ENCODE assay signal across 18 cellular contexts in the genomic region with DNA sequence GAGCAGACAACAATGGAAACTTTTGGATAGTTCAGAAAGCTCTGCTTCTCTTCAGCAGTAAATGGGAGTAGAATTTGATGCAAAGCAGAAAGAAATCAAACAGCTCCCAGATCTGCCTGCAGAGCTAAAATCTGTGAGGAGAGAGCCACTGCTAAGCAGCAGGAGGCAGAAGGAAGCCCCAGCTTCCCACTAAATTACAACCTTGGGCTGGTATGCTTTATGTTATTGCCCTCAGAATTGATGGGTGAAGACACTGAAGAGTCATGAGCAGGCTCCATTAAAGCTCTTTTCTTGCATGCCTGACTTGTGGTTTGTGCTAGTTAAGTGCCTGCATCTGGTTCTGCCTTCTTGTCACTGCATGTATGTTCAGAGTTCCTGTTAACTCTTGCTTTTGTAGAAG. TPM values are rescaled to one million over a fixed set of nuclear protein-coding genes. Genes with fewer than 3 reads are reported as not detected.
DNase-seq lines count a peak whose midpoint lies in the region; ATAC-seq and TF ChIP-seq lines count a peak whose summit lies in the region.
"Had no signal": no experiment of that assay in that cellular context is flagged by ENCODE, and none has a peak within 500 bp of the region (broad histone marks: within the 10 kb centered on the region; RNA-seq: fewer than 3 reads in every experiment).

No MANE protein-coding gene starts in this region.

- no peaks in the 10 kb centered on the region for H3K27me3 ChIP-seq in GM23338 (ENCODE audit: insufficient read depth)
- H3K27me3 ChIP-seq in hepatocyte, result no peaks in the 10 kb centered on the region
- H3K27me3 ChIP-seq in sigmoid colon, result no peaks in the 10 kb centered on the region
- no peaks in the 10 kb centered on the region for H3K27me3 ChIP-seq in CD8-positive, alpha-beta memory T cell (ENCODE audit: insufficient read depth, low read length, poor library complexity, severe bottlenecking)
- H3K27me3 ChIP-seq: BE2C, SJSA1 had no signal

- peaks cover 2% of the 10 kb centered on the region for H3K27me3 Mint-ChIP-seq in GM23338 (ENCODE audit: insufficient read depth, low read depth, poor library complexity)
- H3K27me3 Mint-ChIP-seq in CD8-positive, alpha-beta memory T cell, result no peaks in the 10 kb centered on the region

- H3K79me2 ChIP-seq in GM23338 (replicated peaks; ENCODE audit: insufficient read depth) (no peaks in the 10 kb centered on the region), hepatocyte (no peaks in the 10 kb centered on the region)

- CTCF ChIA-PET in CD8-positive, alpha-beta memory T cell (lab: Charles Lee), result interaction anchor here (1.0 to 1.8 kb wide), 3 partner anchors 11 to 135 kb away, joined by 3 to 8 read pairs (median 3); no protein-coding TSS in a partner anchor

- TF ChIP-seq CTCF in GM23338 (conservative IDR thresholded peaks at IDR 0.05; ENCODE audit: low read depth in 2 of 2) (no peak), hepatocyte (IDR thresholded peaks at IDR 0.05; ENCODE audit: poor library complexity) (no peak), sigmoid colon (IDR thresholded peaks at IDR 0.05) (no peak)

- H2AFZ ChIP-seq in GM23338, result no peak overlapping the region
- no peak overlapping the region for H2AFZ ChIP-seq in hepatocyte
- H2AFZ ChIP-seq: PC-9 had no signal

- no peak for DNase-seq in GM23338 (ENCODE audit: low spot score)
- peak; percentile 87 for DNase-seq in NCI-H2227 treated with DMSO at 0.1 percent for 48 hours (lab: John Stamatoyannopoulos, UW)
- DNase-seq in hepatocyte (ENCODE audit: low spot score), result no peak
- DNase-seq in sigmoid colon, result no peak
- no peak for DNase-seq in CD8-positive, alpha-beta memory T cell
- DNase-seq in NCI-H1048 (lab: John Stamatoyannopoulos, UW), result no peak
- DNase-seq in EL, result no peak
- DNase-seq: BE2C, GF-D8, H9, NCI-H1105 treated with DMSO at 0.1 percent for 48 hours, NCI-H1694 treated with DMSO at 0.1 percent for 48 hours, NCI-H2171 treated with DMSO at 0.1 percent for 48 hours, NCI-H510A, NCI-H82 had no signal

- no peaks in the 10 kb centered on the region for H3F3A ChIP-seq in GM23338 (replicated peaks; ENCODE audit: low read depth)

- no peak overlapping the region for H3K4me3 Mint-ChIP-seq in GM23338
- no peak overlapping the region for H3K4me3 Mint-ChIP-seq in CD8-positive, alpha-beta memory T cell
- H3K4me3 Mint-ChIP-seq: H9 had no signal

- H3K9me3 ChIP-seq in hepatocyte (ENCODE audit: low read depth) (no peaks in the 10 kb centered on the region), sigmoid colon (no peaks in the 10 kb centered on the region)
- no peaks in the 10 kb centered on the region for H3K9me3 ChIP-seq in CD8-positive, alpha-beta memory T cell (ENCODE audit: low read length)
- H3K9me3 ChIP-seq: BE2C, SJSA1 had no signal

- no peaks in the 10 kb centered on the region for H3K9me3 Mint-ChIP-seq in GM23338
- H3K9me3 Mint-ChIP-seq in CD8-positive, alpha-beta memory T cell, result no peaks in the 10 kb centered on the region
- H3K9me3 Mint-ChIP-seq: H9 had no signal

- no peaks in the 10 kb centered on the region for H4K20me1 ChIP-seq in GM23338 (replicated peaks; ENCODE audit: insufficient read depth)
- H4K20me1 ChIP-seq in hepatocyte (ENCODE audit: insufficient read depth, poor library complexity, severe bottlenecking), result no peaks in the 10 kb centered on the region

- H3K4me2 ChIP-seq in GM23338 (no peak overlapping the region), hepatocyte (no peak overlapping the region)
- H3K4me2 ChIP-seq: PC-9 had no signal

- ATAC-seq in GM23338, result no peak

- no peak for TF ChIP-seq POLR2A in sigmoid colon (IDR thresholded peaks at IDR 0.05)

- H3K4me3 ChIP-seq in GM23338, result no peak overlapping the region
- no peak overlapping the region for H3K4me3 ChIP-seq in hepatocyte
- H3K4me3 ChIP-seq in sigmoid colon, result no peak overlapping the region
- H3K4me3 ChIP-seq in CD8-positive, alpha-beta memory T cell (ENCODE audit: low read length), result no peak overlapping the region
- H3K4me3 ChIP-seq: PC-9, SJSA1 had no signal

- H3K27ac ChIP-seq in GM23338 (ENCODE audit: low read depth) (no peak overlapping the region), hepatocyte (peak overlapping the region; percentile 56), sigmoid colon (peak overlapping the region in 3 of 4 donors; percentile 28 to 60 (median 38))
- no peak overlapping the region for H3K27ac ChIP-seq in CD8-positive, alpha-beta memory T cell (ENCODE audit: low read depth, low read length)
- H3K27ac ChIP-seq: HL-60, PC-9, SJSA1 had no signal

- H3K9me2 ChIP-seq in GM23338 (ENCODE audit: insufficient read depth), result no peaks in the 10 kb centered on the region
- H3K9me2 ChIP-seq in hepatocyte (replicated peaks; ENCODE audit: insufficient read depth), result no peaks in the 10 kb centered on the region

- H3K4me1 ChIP-seq in GM23338 (ENCODE audit: insufficient read depth) (no peaks in the 10 kb centered on the region), hepatocyte (ENCODE audit: insufficient read depth) (peaks cover 14% of the 10 kb centered on the region), sigmoid colon (peaks cover 0 to 48% (median 28%) of the 10 kb centered on the region in 4 donors)
- H3K4me1 ChIP-seq in CD8-positive, alpha-beta memory T cell (ENCODE audit: insufficient read depth, low read length), result no peaks in the 10 kb centered on the region
- H3K4me1 ChIP-seq: BE2C, SJSA1 had no signal

- POLR2A ChIA-PET in CD8-positive, alpha-beta memory T cell (lab: Charles Lee), result no interaction called here

- H3K36me3 ChIP-seq in GM23338 (ENCODE audit: insufficient read depth) (no peaks in the 10 kb centered on the region), hepatocyte (replicated peaks; ENCODE audit: insufficient read depth, low read depth) (no peaks in the 10 kb centered on the region), sigmoid colon (peaks cover 0 to 4% (median 0%) of the 10 kb centered on the region in 4 donors)
- no peaks in the 10 kb centered on the region for H3K36me3 ChIP-seq in CD8-positive, alpha-beta memory T cell (ENCODE audit: insufficient read depth, low read length)

- H3K36me3 Mint-ChIP-seq in GM23338 (ENCODE audit: low read depth), result peaks cover 5% of the 10 kb centered on the region; the same call in 1 of the 3 replicates
- peaks cover 0 to 20% (median 4%) of the 10 kb centered on the region in 3 donors for H3K36me3 Mint-ChIP-seq in CD8-positive, alpha-beta memory T cell

- H3K27ac Mint-ChIP-seq in GM23338, result 0 out of 2 replicates have a peak overlapping the region, but pooled peaks have one; percentile 34
- H3K27ac Mint-ChIP-seq in CD8-positive, alpha-beta memory T cell, result peak overlapping the region in 2 of 8 donors; percentile 55 to 70
- H3K27ac Mint-ChIP-seq: H9 had no signal

- intact Hi-C loops in sigmoid colon (cut with DNase I), result no loop called here

- H3K4me1 Mint-ChIP-seq in GM23338, result no peaks in the 10 kb centered on the region; the same call in 2 of the 3 replicates
- peaks cover 0 to 1% (median 0%) of the 10 kb centered on the region in 3 donors for H3K4me1 Mint-ChIP-seq in CD8-positive, alpha-beta memory T cell
- H3K4me1 Mint-ChIP-seq: H9 had no signal

- TF ChIP-seq EP300 in sigmoid colon (IDR thresholded peaks at IDR 0.05), result no peak

TF ChIP-seq in GM23338, 12 proteins besides CTCF, POLR2A, EP300 and RAD21:
- TF ChIP-seq POLR2AphosphoS5 (IDR thresholded peaks at IDR 0.05; ENCODE audit: low read depth), result no peak

RNA-seq across cellular contexts. Expression of a gene that starts 8.4 kb away (rescaled TPM):
- total RNA-seq in GM23338 (2014; rRNA removed; shearing (Covaris generic)), result 0.90 and 3.7 TPM in 2 replicates
- polyA plus RNA-seq in GM23338 (2016; fragmentation: Nextera tagmentation; extraction: Ambion mirVana) (2.8 and 3.7 TPM in 2 replicates), hepatocyte (1.1 and 3.8 TPM in 2 replicates), sigmoid colon (1 to 10 TPM; 1.2 to 4.6 (median 4.6) TPM)
- total RNA-seq in hepatocyte (1.7 and 14.9 TPM in 2 replicates), sigmoid colon (1 to 10 TPM; 3.6 to 4.6 (median 4.0) TPM)
- 1 to 10 TPM in 1 of 2 experiments, under 1 TPM in 1; 0.81 to 2.2 TPM for total RNA-seq in CD8-positive, alpha-beta memory T cell
- polyA plus RNA-seq in CD8-positive, alpha-beta memory T cell, result 1.1 TPM

RNA-seq across cellular contexts. Expression of a gene that starts 14.0 kb away (rescaled TPM):
- 18.4 and 23.0 TPM in 2 replicates for total RNA-seq in GM23338 (2014; rRNA removed; shearing (Covaris generic))
- polyA plus RNA-seq in GM23338 (2016; fragmentation: Nextera tagmentation; extraction: Ambion mirVana) (91.5 and 104 TPM in 2 replicates), hepatocyte (13.5 and 19.5 TPM in 2 replicates), sigmoid colon (10 to 100 TPM; 18.6 to 36.3 (median 23.3) TPM)
- total RNA-seq in hepatocyte (7.1 and 9.5 TPM in 2 replicates), sigmoid colon (10 to 100 TPM in 3 of 4 donors, 1 to 10 TPM in 1; 4.2 to 23.5 (median 19.2) TPM)
- 10 to 100 TPM; 37.4 to 39.2 TPM for total RNA-seq in CD8-positive, alpha-beta memory T cell
- 20.1 TPM for polyA plus RNA-seq in CD8-positive, alpha-beta memory T cell

RNA-seq across cellular contexts. Expression of a gene that starts 26.5 kb away (rescaled TPM):
- 14.7 and 14.8 TPM in 2 replicates for total RNA-seq in GM23338 (2014; rRNA removed; shearing (Covaris generic))
- polyA plus RNA-seq in GM23338 (2016; fragmentation: Nextera tagmentation; extraction: Ambion mirVana) (8.6 and 10.7 TPM in 2 replicates), hepatocyte (8.5 and 9.9 TPM in 2 replicates), sigmoid colon (10 to 100 TPM in 1 of 3 donors, 1 to 10 TPM in 2; 3.6 to 12.5 (median 5.1) TPM)
- total RNA-seq in hepatocyte (15.6 and 21.3 TPM in 2 replicates), sigmoid colon (10 to 100 TPM; 30.0 to 42.9 (median 34.7) TPM)
- total RNA-seq in CD8-positive, alpha-beta memory T cell, result 10 to 100 TPM; 16.2 to 16.7 TPM
- 10.4 TPM for polyA plus RNA-seq in CD8-positive, alpha-beta memory T cell

RNA-seq across cellular contexts. Expression of a gene that starts 49.1 kb away (rescaled TPM):
- total RNA-seq in GM23338 (2014; rRNA removed; shearing (Covaris generic)), result 31.1 and 37.3 TPM in 2 replicates
- polyA plus RNA-seq in GM23338 (2016; fragmentation: Nextera tagmentation; extraction: Ambion mirVana), result 13.9 and 16.3 TPM in 2 replicates
- 19.5 and 21.1 TPM in 2 replicates for total RNA-seq in hepatocyte
- polyA plus RNA-seq in hepatocyte, result 8.8 and 12.9 TPM in 2 replicates
- 10 to 100 TPM; 54.4 to 66.7 (median 59.9) TPM for total RNA-seq in sigmoid colon
- 10 to 100 TPM in 2 of 3 donors, 1 to 10 TPM in 1; 9.0 to 38.8 (median 11.4) TPM for polyA plus RNA-seq in sigmoid colon
- total RNA-seq in CD8-positive, alpha-beta memory T cell, result 10 to 100 TPM; 72.2 to 74.0 TPM
- polyA plus RNA-seq in CD8-positive, alpha-beta memory T cell, result 18.0 TPM

Comparison
In these comparisons a context has a peak if more than half of its experiments do, and no peak if none do; other contexts are left out.
1. H3K27ac ChIP-seq: peak in hepatocyte (single experiment) and sigmoid colon (3 of 4); none in GM23338 (single experiment) and CD8-positive, alpha-beta memory T cell (single experiment).